30 cellular contexts compared by ENCODE assay signal in the genomic region with DNA sequence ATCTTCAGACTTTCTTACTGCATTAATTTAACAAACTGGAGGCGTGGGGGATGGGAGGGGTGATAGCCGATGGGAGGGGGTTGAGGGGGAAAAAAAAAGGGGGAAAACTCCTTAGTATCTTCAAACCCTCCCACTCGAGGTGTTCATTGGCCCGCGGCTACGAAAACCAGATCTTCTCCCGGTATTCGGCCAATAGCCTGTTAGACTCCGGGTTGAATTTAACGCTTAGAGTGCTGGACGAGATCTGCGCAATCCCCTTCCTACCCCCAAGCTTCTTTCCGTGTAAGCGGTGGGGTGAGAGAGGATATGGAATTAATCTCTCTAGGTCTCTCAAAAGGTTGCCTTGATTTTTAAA. TPM values are rescaled to one million over a fixed set of nuclear protein-coding genes. Genes with fewer than 3 reads are reported as not detected.
DNase-seq lines count a peak whose midpoint lies in the region; ATAC-seq, FAIRE-seq and TF ChIP-seq lines count a peak whose summit lies in the region.
"Had no signal": no experiment of that assay in that cellular context is flagged by ENCODE, and none has a peak within 500 bp of the region (broad histone marks: within the 10 kb centered on the region; RNA-seq: fewer than 3 reads in every experiment).

No MANE protein-coding gene starts in this region.

- no peak overlapping the region for H4K5ac ChIP-seq in H1 (ENCODE audit: insufficient read length, low read depth, low read length)

- no peak overlapping the region for H2BK20ac ChIP-seq in H1 (ENCODE audit: low read length)

- H3K4me3 ChIP-seq in H1 (ENCODE audit: extremely low read depth in 1 of 4, insufficient read depth in 2 of 4, low read depth in 3 of 4, low read length in 4 of 4), result peak overlapping the region in 1 of 4 experiments; percentile 46; a peak in 1 of 8 replicates
- H3K4me3 ChIP-seq: BLaER1, coronary artery, skin epidermis, upper lobe of right lung had no signal

- TF ChIP-seq POLR2A in H1 (IDR thresholded peaks at IDR 0.05; ENCODE audit: control extremely low read depth in 1 of 2, low read depth in 2 of 2, low read length in 2 of 2), result no peak

- in situ Hi-C loops in G401 (cut with HindIII; ENCODE audit: low sequenced_read_pairs), result no loop called here

- no peak overlapping the region for H3K14ac ChIP-seq in H1 (ENCODE audit: insufficient read length)

- H4K91ac ChIP-seq in H1 (replicated peaks; ENCODE audit: insufficient read length, low read length), result no peak overlapping the region

- DNase-seq in G401 (ENCODE audit: low spot score) (peak; percentile 79), NCI-H524 (lab: John Stamatoyannopoulos, UW) (peak; percentile 48 to 77), H1 (ENCODE audit: low read depth in 1 of 2, low spot score in 2 of 2) (no peak), T-helper 1 cell (no peak)
- DNase-seq in activated CD4-positive, alpha-beta T cell treated with anti-CD3 and anti-CD28 coated beads for 1 hour, result no peak
- DNase-seq: activated CD4-positive, alpha-beta T cell treated with anti-CD3 and anti-CD28 coated beads, Interleukin-2, amount 10 ng/mL, durations not matched to agents 24 days and 14 days; activated naive CD4-positive, alpha-beta T cell treated with anti-CD3 and anti-CD28 coated beads, Interleukin-2, amount 50 U/mL, for 16 hours; HCEC 1CT; mesenchymal stem cell; NCI-H1048; NCI-H187 treated with DMSO at 0.1 percent for 48 hours; NCI-H446 treated with DMSO at 0.1 percent for 48 hours; stimulated activated CD4-positive, alpha-beta T cell treated with anti-CD3 and anti-CD28 coated beads, Interleukin-1b, Interleukin-23, amount 100 ng/mL, for 48 hours; upper lobe of right lung had no signal

- H2AK5ac ChIP-seq in H1 (ENCODE audit: low read depth, low read length), result no peak overlapping the region

- H2BK5ac ChIP-seq in H1 (ENCODE audit: low read depth, low read length), result no peak overlapping the region

- no peak overlapping the region for H3K27ac ChIP-seq in H1 (ENCODE audit: low read depth, low read length)
- H3K27ac ChIP-seq: BLaER1, coronary artery, skin epidermis, upper lobe of right lung had no signal

- 57% methylated on average over 12 of the region's 14 CpGs; no CpG with 5 or more reads in 1 of the 2 experiments for WGBS in H1 (ENCODE audit: extremely low coverage in 1 of 2, insufficient coverage in 1 of 2, insufficient read length in 1 of 2, insufficient replicate concordance in 2 of 2, low coverage in 1 of 2, low lambda C conversion rate in 2 of 2, missing lambda C conversion rate in 1 of 2), 2 experiments

- no peak overlapping the region for H2BK12ac ChIP-seq in H1 (ENCODE audit: low read depth, low read length)

- peaks cover 4 to 21% (median 10%) of the 10 kb centered on the region in 4 experiments for H3K27me3 ChIP-seq in H1 (replicated peaks in 1 of 4; ENCODE audit: control insufficient read depth in 3 of 4, extremely low read depth in 1 of 4, insufficient read depth in 3 of 4, low read length in 3 of 4)
- H3K27me3 ChIP-seq: BLaER1 had no signal

- no peaks in the 10 kb centered on the region for H4K20me1 ChIP-seq in H1 (replicated peaks in 1 of 2; ENCODE audit: control insufficient read depth in 1 of 2, insufficient read depth in 2 of 2, low read length in 2 of 2)
- H4K20me1 ChIP-seq: BLaER1 had no signal

- no peak for TF ChIP-seq CTCF in H1 (IDR thresholded peaks at IDR 0.05; ENCODE audit: control extremely low read depth in 1 of 3, insufficient read depth in 1 of 3, low read depth in 1 of 3, low read length in 3 of 3)

- no peak overlapping the region for H3K9ac ChIP-seq in H1 (replicated peaks in 1 of 4; ENCODE audit: extremely low read depth in 1 of 4, low read depth in 3 of 4, low read length in 3 of 4)
- H3K9ac ChIP-seq: BLaER1 had no signal

- ATAC-seq in HG03175 (IDR thresholded peaks at IDR 0.05; ENCODE audit: unreplicated experiment) (no peak), GM19452 (IDR thresholded peaks at IDR 0.05; ENCODE audit: unreplicated experiment) (no peak)
- ATAC-seq: upper lobe of right lung had no signal

- no peaks in the 10 kb centered on the region; the same call in 1 of the 2 replicates for H3K23me2 ChIP-seq in H1 (ENCODE audit: low read depth, low read length)

- CTCF ChIA-PET in H1 (lab: Charles Lee; ENCODE audit: partially characterized antibody), result interaction anchor here (0.6 to 4.0 kb wide), 10 partner anchors 9 to 235 kb away, joined by 3 to 22 read pairs (median 6); no protein-coding TSS in a partner anchor

- no peaks in the 10 kb centered on the region for H3K9me3 ChIP-seq in H1 (ENCODE audit: insufficient read depth in 2 of 2, low read depth in 1 of 2, low read length in 1 of 2)
- H3K9me3 ChIP-seq: BLaER1 had no signal

- no peak overlapping the region for H3K23ac ChIP-seq in H1 (ENCODE audit: insufficient read length)

- no peaks in the 10 kb centered on the region for H3K36me3 ChIP-seq in H1 (ENCODE audit: control insufficient read depth in 2 of 4, insufficient read depth in 4 of 4, low read length in 3 of 4)
- H3K36me3 ChIP-seq: BLaER1, upper lobe of right lung had no signal

- no peak for TF ChIP-seq RAD21 in H1 (IDR thresholded peaks at IDR 0.05 in 1 of 2, conservative IDR thresholded peaks at IDR 0.05 in 1 of 2; ENCODE audit: low read depth in 2 of 2, low read length in 2 of 2)

- no peak for FAIRE-seq in H1 (lab: Jason Lieb, UNC)
- peak; percentile 89 for FAIRE-seq in islet of Langerhans (lab: Jason Lieb, UNC)
- FAIRE-seq: bronchial epithelial cell, endometrium, GM12891 had no signal

- no peaks in the 10 kb centered on the region for H3K79me2 ChIP-seq in H1 (ENCODE audit: control insufficient read depth in 1 of 2, insufficient read depth in 2 of 2, low read length in 2 of 2)

- H3K4me1 ChIP-seq in H1 (replicated peaks in 1 of 4; ENCODE audit: control insufficient read depth in 3 of 4, insufficient read depth in 4 of 4, low read length in 3 of 4), result peaks cover 0 to 2% (median 0%) of the 10 kb centered on the region in 4 experiments; a peak in 2 of 7 replicates
- H3K4me1 ChIP-seq: BLaER1, upper lobe of right lung had no signal

- H3K79me1 ChIP-seq in H1 (ENCODE audit: low read depth, low read length), result no peaks in the 10 kb centered on the region

- no peak overlapping the region for H3K56ac ChIP-seq in H1 (replicated peaks; ENCODE audit: insufficient read length, low read depth, low read length)

- no peak overlapping the region for H4K8ac ChIP-seq in H1 (ENCODE audit: extremely low read depth, insufficient read depth, low read length)

- peak overlapping the region; percentile 23 to 52; a peak in 3 of 4 replicates for H3K4me2 ChIP-seq in H1 (ENCODE audit: insufficient read depth in 1 of 2, low read depth in 2 of 2, low read length in 2 of 2)
- H3K4me2 ChIP-seq: BLaER1 had no signal

- TF ChIP-seq EP300 in H1 (IDR thresholded peaks at IDR 0.05; ENCODE audit: borderline replicate concordance in 1 of 2, low read depth in 2 of 2, low read length in 2 of 2), result no peak

- no peak overlapping the region for H3K18ac ChIP-seq in H1 (ENCODE audit: extremely low read depth, low read length)

- no peak overlapping the region for H2BK15ac ChIP-seq in H1 (ENCODE audit: low read length)

- POLR2A ChIA-PET in H1 (lab: Charles Lee; ENCODE audit: partially characterized antibody), result no interaction called here

- no peak overlapping the region for H2BK120ac ChIP-seq in H1 (replicated peaks; ENCODE audit: low read depth, low read length)

- H2AFZ ChIP-seq in H1 (ENCODE audit: low read length), result no peak overlapping the region

- no peak overlapping the region for H3K4ac ChIP-seq in H1 (replicated peaks; ENCODE audit: insufficient read length, low read depth, low read length)

TF ChIP-seq in H1, 55 proteins besides CTCF, POLR2A, EP300 and RAD21:
- TF ChIP-seq, protein P1, sequence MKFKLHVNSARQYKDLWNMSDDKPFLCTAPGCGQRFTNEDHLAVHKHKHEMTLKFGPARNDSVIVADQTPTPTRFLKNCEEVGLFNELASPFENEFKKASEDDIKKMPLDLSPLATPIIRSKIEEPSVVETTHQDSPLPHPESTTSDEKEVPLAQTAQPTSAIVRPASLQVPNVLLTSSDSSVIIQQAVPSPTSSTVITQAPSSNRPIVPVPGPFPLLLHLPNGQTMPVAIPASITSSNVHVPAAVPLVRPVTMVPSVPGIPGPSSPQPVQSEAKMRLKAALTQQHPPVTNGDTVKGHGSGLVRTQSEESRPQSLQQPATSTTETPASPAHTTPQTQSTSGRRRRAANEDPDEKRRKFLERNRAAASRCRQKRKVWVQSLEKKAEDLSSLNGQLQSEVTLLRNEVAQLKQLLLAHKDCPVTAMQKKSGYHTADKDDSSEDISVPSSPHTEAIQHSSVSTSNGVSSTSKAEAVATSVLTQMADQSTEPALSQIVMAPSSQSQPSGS (IDR thresholded peaks at IDR 0.05; ENCODE audit: low read length), result no peak
- TF ChIP-seq KDM1A (IDR thresholded peaks at IDR 0.05; ENCODE audit: borderline replicate concordance, low read length) (no peak), TCF12 (IDR thresholded peaks at IDR 0.05; ENCODE audit: low read depth, low read length) (no peak), CHD2 (IDR thresholded peaks at IDR 0.05; ENCODE audit: low read length) (no peak), YY1 (IDR thresholded peaks at IDR 0.05; ENCODE audit: low read depth, low read length) (no peak)

RNA-seq across cellular contexts. Expression of gene GLRA1, which starts 0.7 kb away (rescaled TPM):
- not detected in 2 replicates for total RNA-seq in G401 (2014; rRNA removed; shearing (Covaris generic))
- not detected in 2 replicates for total RNA-seq in H1 (2021; fragmentation: NEBNext Ultra II Directional; extraction: Animal tissue kit (Norgen Biotek cat#: 25700))
- polyA plus RNA-seq in H1 (2011; rRNA removed), result not detected in 2 replicates
- polyA plus RNA-seq in H1 (2011; cell fraction: cytosol; rRNA removed), result not detected
- polyA plus RNA-seq in H1 (2011; cell fraction: nucleus; rRNA removed), result not detected
- polyA plus RNA-seq in H1 (2012, experiment 1 of 2), result not detected in 4 replicates
- polyA plus RNA-seq in H1 (2012, experiment 2 of 2), result not detected
- polyA plus RNA-seq in H1 (2013, experiment 1 of 2), result 0.06 TPM
- polyA plus RNA-seq in H1 (2013, experiment 2 of 2), result not detected
- not detected in 2 replicates for polyA minus RNA-seq in H1 (2011; rRNA and poly(A)+ RNA removed)
- not detected for polyA minus RNA-seq in H1 (2011; cell fraction: cytosol; rRNA and poly(A)+ RNA removed)
- not detected for polyA minus RNA-seq in H1 (2011; cell fraction: nucleus; rRNA and poly(A)+ RNA removed)
- total RNA-seq: activated CD4-positive, alpha-beta T cell treated with anti-CD3 and anti-CD28 coated beads, Interleukin-2, amount 10 ng/mL, durations not matched to agents 24 days and 14 days; bronchial epithelial cell; Daoy; left lobe of liver; myocyte; RPMI7951; SK-MEL-5; subcutaneous adipose tissue; T-helper 2 cell treated with Interferon-gamma antibody and Interleukin-4, amounts not matched to agents 100 ng/mL and 5 ng/mL, for 36 hours; upper lobe of right lung had no signal

Comparison
In these comparisons a context has a peak if more than half of its experiments do, and no peak if none do; other contexts are left out.
1. DNase-seq: peak in G401 (single experiment) and NCI-H524 (2 of 2); none in H1 (0 of 2), activated CD4-positive, alpha-beta T cell treated with anti-CD3 and anti-CD28 coated beads for 1 hour (single experiment) and T-helper 1 cell (0 of 5).